Comparison of ENCODE assay signal across 10 cellular contexts in the genomic region with DNA sequence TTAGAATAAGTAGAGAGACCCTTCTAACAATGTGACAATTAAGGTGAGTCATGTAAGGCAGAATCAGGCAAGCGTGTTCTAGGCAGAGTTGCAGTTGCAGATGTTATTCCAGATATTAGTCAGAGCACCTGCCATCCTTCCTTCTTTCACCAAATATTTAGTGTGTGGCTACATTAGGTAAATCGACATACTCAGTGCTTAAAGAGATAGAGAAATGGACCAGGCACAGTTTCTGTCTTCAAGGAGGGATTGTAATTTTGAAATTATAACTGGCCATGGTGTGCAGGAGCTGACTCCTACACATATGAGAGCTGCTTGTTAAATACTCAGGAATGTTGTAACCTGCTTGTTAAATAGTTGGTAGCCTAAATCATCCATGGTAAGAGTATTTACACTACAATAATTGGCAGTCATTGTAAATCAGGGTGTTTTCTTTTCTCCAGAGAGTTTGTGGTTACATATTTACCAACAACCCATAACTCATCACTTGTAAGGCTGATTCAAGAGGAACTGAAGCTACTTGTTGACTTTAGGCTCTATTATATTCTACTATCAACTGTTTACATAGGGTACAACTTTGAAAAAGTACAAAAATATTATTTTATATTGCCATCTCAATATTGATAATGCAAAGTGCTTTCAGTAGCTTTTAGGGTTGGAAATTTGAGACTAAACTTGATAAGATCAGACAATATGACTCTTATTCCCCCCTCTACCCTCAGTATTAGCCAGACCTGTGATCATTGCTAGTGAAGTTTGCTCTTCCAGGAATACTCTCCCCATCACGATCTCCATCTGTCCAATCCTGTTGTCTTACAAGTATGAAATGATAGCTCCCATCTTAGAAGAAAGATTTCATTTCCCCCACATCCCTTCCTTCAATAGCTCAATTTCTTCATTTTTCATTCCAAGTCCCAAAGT.
DNase-seq lines count a peak whose midpoint lies in the region; ATAC-seq lines count a peak whose summit lies in the region.
"Had no signal": no experiment of that assay in that cellular context is flagged by ENCODE, and none has a peak within 500 bp of the region (broad histone marks: within the 10 kb centered on the region; RNA-seq: fewer than 3 reads in every experiment).

No MANE protein-coding gene starts in this region.

- peak; percentile 72 for DNase-seq in ELR (ENCODE audit: low read depth)
- DNase-seq in SW480 (ENCODE audit: low spot score), result peak; percentile 2
- no peak for DNase-seq in activated T-cell treated with anti-CD3 and anti-CD28 coated beads, Interleukin-2, amount 50 U/mL, for 4 hours
- no peak for DNase-seq in islet precursor cell
- DNase-seq in NCI-H187 treated with DMSO at 0.1 percent for 48 hours (lab: John Stamatoyannopoulos, UW), result no peak
- no peak for DNase-seq in OCI-M1 (lab: John Stamatoyannopoulos, UW)
- DNase-seq: NCI-H1436; stimulated activated CD4-positive, alpha-beta T cell treated with anti-CD3 and anti-CD28 coated beads, Interleukin-4, amount 100 ng/mL, for 24 hours had no signal

- no peaks in the 10 kb centered on the region for H3K9me3 Mint-ChIP-seq in activated T-cell treated with anti-CD3 and anti-CD28 coated beads, Interleukin-2, amount 50 U/mL, for 4 hours

- H3K4me3 Mint-ChIP-seq in activated T-cell treated with anti-CD3 and anti-CD28 coated beads, Interleukin-2, amount 50 U/mL, for 4 hours, result no peak overlapping the region

- no peaks in the 10 kb centered on the region for H3K36me3 Mint-ChIP-seq in activated T-cell treated with anti-CD3 and anti-CD28 coated beads, Interleukin-2, amount 50 U/mL, for 4 hours (ENCODE audit: insufficient read depth)

- H3K4me1 Mint-ChIP-seq in activated T-cell treated with anti-CD3 and anti-CD28 coated beads, Interleukin-2, amount 50 U/mL, for 4 hours (ENCODE audit: low read depth), result no peaks in the 10 kb centered on the region

- ATAC-seq in GM19438 (IDR thresholded peaks at IDR 0.05; ENCODE audit: low read depth, unreplicated experiment) (peak; percentile 92), HG03060 (IDR thresholded peaks at IDR 0.05; ENCODE audit: low read depth, unreplicated experiment) (peak; percentile 95)
- ATAC-seq in activated T-cell treated with anti-CD3 and anti-CD28 coated beads, Interleukin-2, amount 50 U/mL, for 4 hours, result no peak

- H3K27me3 Mint-ChIP-seq in activated T-cell treated with anti-CD3 and anti-CD28 coated beads, Interleukin-2, amount 50 U/mL, for 4 hours (ENCODE audit: low read depth), result no peaks in the 10 kb centered on the region

Comparison
In these comparisons a context has a peak if more than half of its experiments do, and no peak if none do; other contexts are left out.
1. DNase-seq: peak in ELR (single experiment) and SW480 (single experiment); none in activated T-cell treated with anti-CD3 and anti-CD28 coated beads, Interleukin-2, amount 50 U/mL, for 4 hours (single experiment), islet precursor cell (single experiment), NCI-H187 treated with DMSO at 0.1 percent for 48 hours (single experiment) and OCI-M1 (single experiment).
2. ATAC-seq: peak in GM19438 (single experiment) and HG03060 (single experiment); none in activated T-cell treated with anti-CD3 and anti-CD28 coated beads, Interleukin-2, amount 50 U/mL, for 4 hours (0 of 2).